In the genomic region with DNA sequence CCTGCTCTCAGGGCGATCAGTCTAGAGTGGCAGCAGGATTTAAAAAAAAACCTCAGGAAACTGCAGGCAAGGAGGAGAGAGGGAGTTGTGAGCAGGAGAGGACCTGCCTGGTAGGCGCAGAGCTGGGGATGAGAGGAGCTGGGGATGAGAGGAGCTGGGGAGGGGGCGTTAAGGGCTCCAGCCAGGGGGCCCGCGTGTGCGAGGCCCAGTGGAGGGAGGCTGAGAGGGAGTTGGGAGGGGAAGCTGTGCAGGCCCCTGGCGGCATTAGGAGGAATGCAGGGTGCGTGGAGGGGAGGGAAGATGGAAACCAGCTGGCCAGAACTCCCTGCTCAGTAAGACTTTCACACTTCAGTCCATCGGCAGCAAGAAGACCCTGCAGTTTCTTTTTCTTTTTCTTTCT, we compare ENCODE assay signal across 15 cellular contexts. TPM values are rescaled to one million over a fixed set of nuclear protein-coding genes. Genes with fewer than 3 reads are reported as not detected.
DNase-seq lines count a peak whose midpoint lies in the region; ATAC-seq, FAIRE-seq and TF ChIP-seq lines count a peak whose summit lies in the region.
"Had no signal": no experiment of that assay in that cellular context is flagged by ENCODE, and none has a peak within 500 bp of the region (broad histone marks: within the 10 kb centered on the region; RNA-seq: fewer than 3 reads in every experiment).

No MANE protein-coding gene starts in this region.

- H2BK12ac ChIP-seq in H1 (ENCODE audit: low read depth, low read length): no peak overlapping the region

- no peak overlapping the region for H2BK5ac ChIP-seq in H1 (ENCODE audit: low read depth, low read length)

- H3K79me2 ChIP-seq in H1 (ENCODE audit: control insufficient read depth in 1 of 2, insufficient read depth in 2 of 2, low read length in 2 of 2): no peaks in the 10 kb centered on the region

- H3K23ac ChIP-seq in H1 (ENCODE audit: insufficient read length): no peak overlapping the region

- in situ Hi-C loops in transverse colon (cut with MboI; ENCODE audit: low pct_ligation_motif_present in 1 of 4, low pct_unique_long_range_greater_than_20kb in 1 of 4, low sequenced_read_pairs in 3 of 4): no loop called here

- H3K9ac ChIP-seq in H1 (replicated peaks in 1 of 4; ENCODE audit: extremely low read depth in 1 of 4, low read depth in 3 of 4, low read length in 3 of 4): no peak overlapping the region

- TF ChIP-seq EP300 in H1 (IDR thresholded peaks at IDR 0.05; ENCODE audit: borderline replicate concordance in 1 of 2, low read depth in 2 of 2, low read length in 2 of 2) (no peak), transverse colon (IDR thresholded peaks at IDR 0.05; ENCODE audit: low read depth) (no peak)

- CTCF ChIA-PET in H1 (lab: Charles Lee; ENCODE audit: partially characterized antibody): interaction anchor here (0.6 to 2.6 kb wide), 16 partner anchors 10 to 112 kb away, joined by 3 to 10 read pairs (median 4); no protein-coding TSS in a partner anchor

- H3K56ac ChIP-seq in H1 (replicated peaks; ENCODE audit: insufficient read length, low read depth, low read length): no peak overlapping the region

- TF ChIP-seq POLR2A in H1 (IDR thresholded peaks at IDR 0.05; ENCODE audit: control extremely low read depth in 1 of 2, low read depth in 2 of 2, low read length in 2 of 2) (no peak), transverse colon (IDR thresholded peaks at IDR 0.05) (no peak)

- H2BK120ac ChIP-seq in H1 (replicated peaks; ENCODE audit: low read depth, low read length): no peak overlapping the region

- H4K5ac ChIP-seq in H1 (ENCODE audit: insufficient read length, low read depth, low read length): no peak overlapping the region

- H4K20me1 ChIP-seq in H1 (replicated peaks in 1 of 2; ENCODE audit: control insufficient read depth in 1 of 2, insufficient read depth in 2 of 2, low read length in 2 of 2): peaks cover 0 to 4% of the 10 kb centered on the region in 2 experiments

- TF ChIP-seq RAD21 in H1 (IDR thresholded peaks at IDR 0.05 in 1 of 2, conservative IDR thresholded peaks at IDR 0.05 in 1 of 2; ENCODE audit: low read depth in 2 of 2, low read length in 2 of 2): peak; percentile 14 to 22; a peak in 2 of 4 replicates

- H3K36me3 ChIP-seq in H1 (ENCODE audit: control insufficient read depth in 2 of 4, insufficient read depth in 4 of 4, low read length in 3 of 4) (peaks cover 0 to 7% (median 2%) of the 10 kb centered on the region in 4 experiments; a peak in 4 of 8 replicates), lower lobe of right lung (no peaks in the 10 kb centered on the region), transverse colon (no peaks in the 10 kb centered on the region)

- H3K14ac ChIP-seq in H1 (ENCODE audit: insufficient read length): no peak overlapping the region

- POLR2A ChIA-PET in H1 (lab: Charles Lee; ENCODE audit: partially characterized antibody): interaction anchor here (0.9 kb wide), 1 partner anchor 46 kb away, joined by 3 read pairs; no protein-coding TSS in a partner anchor

- no peak overlapping the region for H3K4me3 ChIP-seq in H1 (ENCODE audit: extremely low read depth in 1 of 4, insufficient read depth in 2 of 4, low read depth in 3 of 4, low read length in 4 of 4)
- no peak overlapping the region for H3K4me3 ChIP-seq in lower lobe of right lung
- no peak overlapping the region for H3K4me3 ChIP-seq in transverse colon
- H3K4me3 ChIP-seq: pancreas had no signal

- H3K9me3 ChIP-seq in H1 (ENCODE audit: insufficient read depth in 2 of 2, low read depth in 1 of 2, low read length in 1 of 2) (no peaks in the 10 kb centered on the region), lower lobe of right lung (no peaks in the 10 kb centered on the region), transverse colon (no peaks in the 10 kb centered on the region)
- H3K9me3 ChIP-seq: pancreas had no signal

- H3K79me1 ChIP-seq in H1 (ENCODE audit: low read depth, low read length): peaks cover 5% of the 10 kb centered on the region

- no peak overlapping the region for H3K4ac ChIP-seq in H1 (replicated peaks; ENCODE audit: insufficient read length, low read depth, low read length)

- DNase-seq in DMS 273 (lab: John Stamatoyannopoulos, UW; ENCODE audit: unreplicated experiment): peak; percentile 46
- DNase-seq in DMS 273 treated with DMSO at 0.1 percent for 48 hours (lab: John Stamatoyannopoulos, UW): no peak
- DNase-seq in H1 (ENCODE audit: low read depth in 1 of 2, low spot score in 2 of 2): no peak
- DNase-seq in lower lobe of right lung: no peak
- DNase-seq in transverse colon: no peak
- DNase-seq in substantia nigra (lab: John Stamatoyannopoulos, UW): no peak
- no peak for DNase-seq in SKM-1 (lab: John Stamatoyannopoulos, UW; ENCODE audit: unreplicated experiment)
- DNase-seq: activated CD8-positive, alpha-beta memory T cell treated with anti-CD3 and anti-CD28 coated beads, Interleukin-2, amount 50 U/mL, for 4 hours; GDM1; NCI-H1436 treated with DMSO at 0.1 percent for 48 hours; T1000 had no signal

- no peak overlapping the region for H3K27ac ChIP-seq in H1 (ENCODE audit: low read depth, low read length)
- no peak overlapping the region for H3K27ac ChIP-seq in lower lobe of right lung
- peak overlapping the region; percentile 35 to 81 (median 66) for H3K27ac ChIP-seq in transverse colon
- H3K27ac ChIP-seq in substantia nigra (ENCODE audit: low read depth, low read length, poor library complexity, severe bottlenecking): no peak overlapping the region
- H3K27ac ChIP-seq: 22Rv1, pancreas had no signal

- H3K27me3 ChIP-seq in H1 (replicated peaks in 1 of 4; ENCODE audit: control insufficient read depth in 3 of 4, extremely low read depth in 1 of 4, insufficient read depth in 3 of 4, low read length in 3 of 4) (no peaks in the 10 kb centered on the region), lower lobe of right lung (ENCODE audit: low read depth) (no peaks in the 10 kb centered on the region), transverse colon (no peaks in the 10 kb centered on the region)
- H3K27me3 ChIP-seq: pancreas had no signal

- peak in 2 of 3 experiments; percentile 10 to 29; a peak in 2 of 4 replicates for TF ChIP-seq CTCF in H1 (IDR thresholded peaks at IDR 0.05; ENCODE audit: control extremely low read depth in 1 of 3, insufficient read depth in 1 of 3, low read depth in 1 of 3, low read length in 3 of 3)
- peak; percentile 21 for TF ChIP-seq CTCF in lower lobe of right lung (IDR thresholded peaks at IDR 0.05)
- TF ChIP-seq CTCF in transverse colon (IDR thresholded peaks at IDR 0.05): peak in 3 of 5 experiments; percentile 8 to 35 (median 20)

- no peak overlapping the region for H3K4me2 ChIP-seq in H1 (ENCODE audit: insufficient read depth in 1 of 2, low read depth in 2 of 2, low read length in 2 of 2)

- H3K23me2 ChIP-seq in H1 (ENCODE audit: low read depth, low read length): no peaks in the 10 kb centered on the region

- no peak overlapping the region for H2BK20ac ChIP-seq in H1 (ENCODE audit: low read length)

- H2AK5ac ChIP-seq in H1 (ENCODE audit: low read depth, low read length): no peak overlapping the region

- H3K18ac ChIP-seq in H1 (ENCODE audit: extremely low read depth, low read length): no peak overlapping the region

- H2BK15ac ChIP-seq in H1 (ENCODE audit: low read length): no peak overlapping the region

- H3K4me1 ChIP-seq in H1 (replicated peaks in 1 of 4; ENCODE audit: control insufficient read depth in 3 of 4, insufficient read depth in 4 of 4, low read length in 3 of 4): peaks cover 0 to 7% (median 0%) of the 10 kb centered on the region in 4 experiments; a peak in 5 of 7 replicates
- no peaks in the 10 kb centered on the region for H3K4me1 ChIP-seq in lower lobe of right lung
- peaks cover 0 to 15% (median 4%) of the 10 kb centered on the region in 4 donors for H3K4me1 ChIP-seq in transverse colon
- H3K4me1 ChIP-seq: pancreas had no signal

- 67% methylated on average over 9 of the region's 9 CpGs; no CpG with 5 or more reads in 1 of the 2 experiments for WGBS in H1 (ENCODE audit: extremely low coverage in 1 of 2, insufficient coverage in 1 of 2, insufficient read length in 1 of 2, insufficient replicate concordance in 2 of 2, low coverage in 1 of 2, low lambda C conversion rate in 2 of 2, missing lambda C conversion rate in 1 of 2), 2 experiments
- WGBS in transverse colon (ENCODE audit: low coverage in 1 of 2), 2 donors: 54 to 67% methylated on average over 9 of the region's 9 CpGs

- ATAC-seq in lower lobe of right lung (peak; percentile 11 to 41), GM18909 (IDR thresholded peaks at IDR 0.05; ENCODE audit: poor library complexity, unreplicated experiment) (no peak)

- intact Hi-C loops in lower lobe of right lung (cut with DNase I): no loop called here
- intact Hi-C loops in transverse colon (cut with DNase I; ENCODE audit: low total_unique reads): no loop called here

- no peak overlapping the region for H4K8ac ChIP-seq in H1 (ENCODE audit: extremely low read depth, insufficient read depth, low read length)

- H2AFZ ChIP-seq in H1 (ENCODE audit: low read length): no peak overlapping the region

- FAIRE-seq in H1 (lab: Jason Lieb, UNC): no peak
- FAIRE-seq: colon, pancreas had no signal

- no peak overlapping the region for H4K91ac ChIP-seq in H1 (replicated peaks; ENCODE audit: insufficient read length, low read length)

TF ChIP-seq in H1, 55 proteins besides CTCF, POLR2A, EP300 and RAD21 (continues in another document):
- no peak for TF ChIP-seq CBX8 (IDR thresholded peaks at IDR 0.05; ENCODE audit: borderline replicate concordance, low read depth, low read length)

RNA-seq across cellular contexts. Expression of a gene that starts 45.2 kb away (rescaled TPM):
- 7.9 and 9.1 TPM in 2 replicates for total RNA-seq in H1 (2021; fragmentation: NEBNext Ultra II Directional; extraction: Animal tissue kit (Norgen Biotek cat#: 25700))
- polyA plus RNA-seq in H1 (2011; rRNA removed): 5.0 and 8.3 TPM in 2 replicates
- polyA plus RNA-seq in H1 (2011; cell fraction: cytosol; rRNA removed): 6.4 TPM
- 60.8 TPM for polyA plus RNA-seq in H1 (2011; cell fraction: nucleus; rRNA removed)
- 3.3 to 10.7 TPM (median 7.7 TPM) in 4 replicates for polyA plus RNA-seq in H1 (2012, experiment 1 of 2)
- polyA plus RNA-seq in H1 (2012, experiment 2 of 2): 2.3 TPM
- polyA plus RNA-seq in H1 (2013, experiment 1 of 2): 3.8 TPM
- 2.5 TPM for polyA plus RNA-seq in H1 (2013, experiment 2 of 2)
- polyA minus RNA-seq in H1 (2011; rRNA and poly(A)+ RNA removed): 4.6 and 7.6 TPM in 2 replicates
- polyA minus RNA-seq in H1 (2011; cell fraction: cytosol; rRNA and poly(A)+ RNA removed): 9.8 TPM
- polyA minus RNA-seq in H1 (2011; cell fraction: nucleus; rRNA and poly(A)+ RNA removed): 25.3 TPM
- total RNA-seq in lower lobe of right lung (4.7 TPM), transverse colon (10 to 100 TPM in 3 of 4 donors, 1 to 10 TPM in 1; 7.8 to 40.0 (median 15.2) TPM)

RNA-seq across cellular contexts. Expression of a gene that starts 48.1 kb away (rescaled TPM):
- 42.4 and 47.6 TPM in 2 replicates for total RNA-seq in H1 (2021; fragmentation: NEBNext Ultra II Directional; extraction: Animal tissue kit (Norgen Biotek cat#: 25700))
- polyA plus RNA-seq in H1 (2011; rRNA removed): 32.1 and 34.7 TPM in 2 replicates
- 26.7 TPM for polyA plus RNA-seq in H1 (2011; cell fraction: cytosol; rRNA removed)
- 26.4 TPM for polyA plus RNA-seq in H1 (2011; cell fraction: nucleus; rRNA removed)
- 18.9 to 22.5 TPM (median 21.6 TPM) in 4 replicates for polyA plus RNA-seq in H1 (2012, experiment 1 of 2)
- 23.1 TPM for polyA plus RNA-seq in H1 (2012, experiment 2 of 2)
- 20.3 TPM for polyA plus RNA-seq in H1 (2013, experiment 1 of 2)
- 20.5 TPM for polyA plus RNA-seq in H1 (2013, experiment 2 of 2)
- 22.8 and 24.3 TPM in 2 replicates for polyA minus RNA-seq in H1 (2011; rRNA and poly(A)+ RNA removed)
- polyA minus RNA-seq in H1 (2011; cell fraction: cytosol; rRNA and poly(A)+ RNA removed): 20.1 TPM
- 9.9 TPM for polyA minus RNA-seq in H1 (2011; cell fraction: nucleus; rRNA and poly(A)+ RNA removed)
- total RNA-seq in lower lobe of right lung: 7.0 TPM
- total RNA-seq in transverse colon: 10 to 100 TPM; 11.9 to 66.5 (median 25.9) TPM

Comparison
In these comparisons a context has a peak if more than half of its experiments do, and no peak if none do; other contexts are left out.
1. H3K27ac ChIP-seq: peak in transverse colon (4 of 4); none in H1 (single experiment), lower lobe of right lung (single experiment) and substantia nigra (single experiment).
2. Peak in every context shown above with its lines, with median percentiles within 50 percentile points of each other: CTCF ChIP-seq.